ENCODE assay signal across 9 cellular contexts in the genomic region with DNA sequence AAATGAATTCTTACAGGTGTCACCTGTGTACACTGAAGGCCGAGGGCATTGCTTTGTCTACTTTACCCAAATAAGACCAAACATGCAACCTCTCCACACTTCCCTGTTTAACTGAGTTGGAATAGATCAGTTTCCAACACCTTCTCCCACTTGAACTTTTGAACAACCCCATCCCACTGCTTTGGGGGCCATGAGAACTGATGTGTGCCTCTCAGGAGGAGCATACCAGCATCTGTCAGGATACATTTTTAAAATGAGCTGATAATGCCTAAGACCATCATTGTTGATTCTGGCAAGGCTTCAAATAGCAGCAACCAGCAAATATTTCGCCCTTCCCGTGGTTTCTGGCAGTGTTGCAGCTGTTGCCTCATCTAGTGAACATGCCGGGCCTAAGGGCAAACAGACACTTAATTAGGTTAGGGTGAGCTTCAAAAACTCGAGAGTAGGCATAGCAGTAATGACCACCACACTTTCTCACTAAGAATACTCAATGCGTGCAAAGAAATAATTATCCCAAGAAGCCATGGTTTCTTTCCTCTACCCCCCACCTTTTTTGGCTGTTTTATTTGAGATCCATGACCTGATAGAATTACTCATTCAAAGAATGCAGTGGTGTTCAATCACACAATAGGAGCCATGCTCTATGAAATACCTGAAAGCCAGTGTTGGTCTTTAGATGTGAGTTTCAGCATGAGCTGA.
A peak's percentile ranks its signal among the peaks of the same experiment; 100 is the strongest.
DNase-seq lines count a peak whose midpoint lies in the region; ATAC-seq and TF ChIP-seq lines count a peak whose summit lies in the region.
"Had no signal": no experiment of that assay in that cellular context is flagged by ENCODE, and none has a peak within 500 bp of the region (broad histone marks: within the 10 kb centered on the region; RNA-seq: fewer than 3 reads in every experiment).

No MANE protein-coding gene starts in this region.

- H3K36me3 ChIP-seq in SK-N-MC (ENCODE audit: insufficient read depth, low read length), result no peaks in the 10 kb centered on the region

- H3K4me3 ChIP-seq in SK-N-MC, result peak overlapping the region; percentile 33

- no peak overlapping the region for H3K9ac ChIP-seq in SK-N-MC (ENCODE audit: insufficient read length)

- peak overlapping the region; percentile 12 for H3K27ac ChIP-seq in SK-N-MC

- TF ChIP-seq CTCF in AG09319 (IDR thresholded peaks at IDR 0.05; ENCODE audit: low read depth, low read length), result no peak

- no peak for ATAC-seq in HG02763 (IDR thresholded peaks at IDR 0.05; ENCODE audit: unreplicated experiment)
- no peak for ATAC-seq in GM21447 (IDR thresholded peaks at IDR 0.05; ENCODE audit: unreplicated experiment)
- ATAC-seq in HG03457 (IDR thresholded peaks at IDR 0.05; ENCODE audit: unreplicated experiment), result no peak

- peak; percentile 88 for DNase-seq in AG09319 (ENCODE audit: extremely low read depth, low read depth)
- DNase-seq in HT1080 (ENCODE audit: low read depth), result peak; percentile 86
- DNase-seq in SK-N-MC (ENCODE audit: low read depth, low spot score), result no peak
- peak; percentile 95 for DNase-seq in iris pigment epithelial cell (ENCODE audit: low read depth)
- no peak for DNase-seq in iPS-NIHi11 (ENCODE audit: low spot score)
- DNase-seq: activated CD8-positive, alpha-beta memory T cell treated with anti-CD3 and anti-CD28 coated beads for 24 hours had no signal

- H3K9me3 ChIP-seq in SK-N-MC (ENCODE audit: low read depth, low read length), result no peaks in the 10 kb centered on the region

Comparison
In these comparisons a context has a peak if more than half of its experiments do, and no peak if none do; other contexts are left out.
1. DNase-seq: peak in AG09319 (single experiment), HT1080 (single experiment) and iris pigment epithelial cell (single experiment); none in SK-N-MC (single experiment) and iPS-NIHi11 (single experiment).